18 cellular contexts compared by ENCODE assay signal in the genomic region with DNA sequence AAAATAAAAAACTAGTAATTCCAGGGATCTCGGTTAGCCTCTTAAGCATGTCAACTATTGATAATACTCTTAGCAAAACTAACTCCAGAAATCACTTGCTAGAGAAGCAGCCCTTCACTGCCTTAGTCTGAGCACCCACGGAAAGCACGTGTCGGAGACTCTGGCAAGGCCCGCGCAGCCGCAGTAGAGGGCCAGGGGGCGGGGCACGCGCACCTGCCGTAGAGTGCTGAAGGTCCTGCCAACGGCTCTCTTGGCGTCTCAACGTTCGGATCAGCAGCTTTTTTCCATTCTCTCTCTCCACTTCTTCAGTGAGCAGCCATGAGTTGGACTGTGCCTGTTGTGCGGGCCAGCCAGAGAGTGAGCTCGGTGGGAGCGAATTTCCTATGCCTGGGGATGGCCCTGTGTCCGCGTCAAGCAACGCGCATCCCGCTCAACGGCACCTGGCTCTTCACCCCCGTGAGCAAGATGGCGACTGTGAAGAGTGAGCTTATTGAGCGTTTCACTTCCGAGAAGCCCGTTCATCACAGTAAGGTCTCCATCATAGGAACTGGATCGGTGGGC. TPM values are rescaled to one million over a fixed set of nuclear protein-coding genes. Genes with fewer than 3 reads are reported as not detected.
DNase-seq lines count a peak whose midpoint lies in the region; ATAC-seq and TF ChIP-seq lines count a peak whose summit lies in the region.
"Had no signal": no experiment of that assay in that cellular context is flagged by ENCODE, and none has a peak within 500 bp of the region (broad histone marks: within the 10 kb centered on the region; RNA-seq: fewer than 3 reads in every experiment).

A gene (plus strand): TSS at position 221 of the 561 bp plus-strand sequence. CDS start 98 bp downstream, at position 319.

- no peak within 1 kb of the TSS for H3K56ac ChIP-seq in IMR-90 (ENCODE audit: extremely low read depth, insufficient read depth, low read length)

- H3K4me3 Mint-ChIP-seq in Calu3 (ENCODE audit: low read depth, unreplicated experiment) (no peak within 1 kb of the TSS), activated B cell treated with CpG ODN at 0.5 μM for 24 hours (no peak within 1 kb of the TSS)
- no peak within 1 kb of the TSS for H3K4me3 Mint-ChIP-seq in activated T-cell treated with anti-CD3 and anti-CD28 coated beads, Interleukin-2, amount 50 U/mL, for 24 hours
- H3K4me3 Mint-ChIP-seq: CD4-positive, alpha-beta T cell; HFFc6 had no signal

- WGBS in IMR-90 (ENCODE audit: extremely low coverage in 2 of 2, insufficient read length in 1 of 2), 2 experiments: 98% methylated on average over 7 of the region's 30 CpGs; no CpG with 5 or more reads in 1 of the 2 experiments
- no CpG with 5 or more reads among the region's 30 CpGs for WGBS in neuronal stem cell (ENCODE audit: extremely low coverage in 2 of 2, insufficient read length in 2 of 2, insufficient replicate concordance in 1 of 2), 2 donors
- 94 to 96% (median 94%) methylated on average over 30 of the region's 30 CpGs for WGBS in ovary, 3 donors

- H2BK20ac ChIP-seq in IMR-90 (ENCODE audit: low read depth, low read length): no peak within 1 kb of the TSS

- H2BK15ac ChIP-seq in IMR-90 (ENCODE audit: low read depth, low read length): no peak within 1 kb of the TSS
- H2BK15ac ChIP-seq in neuronal stem cell (ENCODE audit: low read length): no peak within 1 kb of the TSS

- no peak within 1 kb of the TSS for H4K5ac ChIP-seq in IMR-90 (ENCODE audit: low read depth, low read length)

- H2BK120ac ChIP-seq in IMR-90 (ENCODE audit: low read depth, low read length) (no peak within 1 kb of the TSS), neuronal stem cell (ENCODE audit: low read depth, low read length) (no peak within 1 kb of the TSS)

- H3K27me3 ChIP-seq in IMR-90 (ENCODE audit: control insufficient read depth, insufficient read depth, low read length) (no peaks in the 10 kb centered on the region), neuronal stem cell (ENCODE audit: control insufficient read depth in 3 of 3, insufficient read depth in 3 of 3, low read depth in 1 of 3, low read length in 3 of 3) (no peaks in the 10 kb centered on the region), ovary (no peaks in the 10 kb centered on the region)
- H3K27me3 ChIP-seq: BLaER1 treated with 17β-estradiol and CSF1 and Interleukin-3, amounts not matched to agents 10 nM and 100 nM had no signal

- H3K4ac ChIP-seq in IMR-90 (ENCODE audit: low read depth, low read length): no peak within 1 kb of the TSS
- no peak within 1 kb of the TSS for H3K4ac ChIP-seq in neuronal stem cell (ENCODE audit: low read length)

- no peak within 1 kb of the TSS for H3K9ac ChIP-seq in IMR-90 (ENCODE audit: low read depth, low read length)
- H3K9ac ChIP-seq in neuronal stem cell (ENCODE audit: low read depth, low read length, poor library complexity): no peak within 1 kb of the TSS
- H3K9ac ChIP-seq: BLaER1 treated with 17β-estradiol and CSF1 and Interleukin-3, amounts not matched to agents 10 nM and 100 nM had no signal

- no peaks in the 10 kb centered on the region for H4K20me1 ChIP-seq in IMR-90 (ENCODE audit: insufficient read depth, low read length)
- H4K20me1 ChIP-seq: BLaER1 treated with 17β-estradiol and CSF1 and Interleukin-3, amounts not matched to agents 10 nM and 100 nM had no signal

- no peak within 1 kb of the TSS for H4K91ac ChIP-seq in IMR-90 (ENCODE audit: insufficient read depth, low read depth, low read length)
- H4K91ac ChIP-seq in neuronal stem cell (ENCODE audit: low read depth, low read length, poor library complexity): no peak within 1 kb of the TSS

- CTCF ChIA-PET in Calu3 (lab: Charles Lee): no interaction called here
- CTCF ChIA-PET in IMR-90 (lab: Yijun Ruan, JAX): no interaction called here
- CTCF ChIA-PET in activated B cell treated with CpG ODN at 0.5 μM for 24 hours (lab: Charles Lee): no interaction called here

- no peak within 1 kb of the TSS for H2BK12ac ChIP-seq in neuronal stem cell (ENCODE audit: low read length)

- H3K23ac ChIP-seq in IMR-90 (ENCODE audit: low read depth, low read length) (no peak within 1 kb of the TSS), neuronal stem cell (ENCODE audit: low read depth, low read length, poor library complexity) (peak within 1 kb of the TSS; percentile 69)

- peak within 1 kb of the TSS; percentile 28 for H3K27ac Mint-ChIP-seq in Calu3 (ENCODE audit: unreplicated experiment)
- peak within 1 kb of the TSS; percentile 3 for H3K27ac Mint-ChIP-seq in activated B cell treated with CpG ODN at 0.5 μM for 24 hours
- H3K27ac Mint-ChIP-seq in activated T-cell treated with anti-CD3 and anti-CD28 coated beads, Interleukin-2, amount 50 U/mL, for 24 hours: no peak within 1 kb of the TSS
- H3K27ac Mint-ChIP-seq: CD4-positive, alpha-beta T cell; HFFc6 had no signal

- TF ChIP-seq EP300 in ovary (IDR thresholded peaks at IDR 0.05): no peak

- H3K14ac ChIP-seq in IMR-90 (replicated peaks; ENCODE audit: low read depth, low read length): no peak within 1 kb of the TSS
- no peak within 1 kb of the TSS for H3K14ac ChIP-seq in neuronal stem cell (ENCODE audit: low read length)

- no peak within 1 kb of the TSS for H3K27ac ChIP-seq in IMR-90 (ENCODE audit: insufficient read depth, low read length)
- no peak within 1 kb of the TSS for H3K27ac ChIP-seq in neuronal stem cell (replicated peaks; ENCODE audit: low read length)
- H3K27ac ChIP-seq in ovary: no peak within 1 kb of the TSS

- intact Hi-C loops in Calu3 (cut with micrococcal nuclease; ENCODE audit: unreplicated experiment): no loop called here
- intact Hi-C loops in IMR-90 (cut with micrococcal nuclease): no loop called here
- intact Hi-C loops in activated B cell treated with CpG ODN at 0.5 μM for 24 hours (cut with micrococcal nuclease): no loop called here
- intact Hi-C loops in ovary (cut with DNase I): loop anchor here in 1 of 4 donors (5.0 kb wide), 1 partner anchor 1531 kb away; no protein-coding TSS in a partner anchor

- H3K4me1 Mint-ChIP-seq in Calu3 (ENCODE audit: low read depth, unreplicated experiment) (no peaks in the 10 kb centered on the region), activated B cell treated with CpG ODN at 0.5 μM for 24 hours (peaks cover 5% of the 10 kb centered on the region)
- H3K4me1 Mint-ChIP-seq in activated T-cell treated with anti-CD3 and anti-CD28 coated beads, Interleukin-2, amount 50 U/mL, for 24 hours (ENCODE audit: low read depth): no peaks in the 10 kb centered on the region

- peaks cover 6% of the 10 kb centered on the region; the same call in 1 of the 2 replicates for H3K9me1 ChIP-seq in IMR-90 (ENCODE audit: insufficient read depth, low read length)

- no peak for TF ChIP-seq RAD21 in IMR-90 (IDR thresholded peaks at IDR 0.05; ENCODE audit: low read length)

- H3K18ac ChIP-seq in IMR-90 (ENCODE audit: low read depth, low read length): no peak within 1 kb of the TSS
- H3K18ac ChIP-seq in neuronal stem cell (ENCODE audit: low read length): no peak within 1 kb of the TSS

- H2BK5ac ChIP-seq in IMR-90 (ENCODE audit: low read depth, low read length, poor library complexity, severe bottlenecking) (no peak within 1 kb of the TSS), neuronal stem cell (ENCODE audit: low read length) (no peak within 1 kb of the TSS)

- TF ChIP-seq POLR2A in IMR-90 (IDR thresholded peaks at IDR 0.05; ENCODE audit: low read depth, low read length) (no peak), ovary (IDR thresholded peaks at IDR 0.05) (no peak)

- BruUV-seq in Calu3 (replicated peaks; lab: Mats Ljungman, UMichigan) (no TSS peak), IMR-90 (replicated peaks; lab: Mats Ljungman, UMichigan) (no TSS peak)

- H3K9me3 ChIP-seq in IMR-90 (ENCODE audit: control insufficient read depth, insufficient read depth, low read length) (no peaks in the 10 kb centered on the region), neuronal stem cell (replicated peaks in 1 of 2; ENCODE audit: control insufficient read depth in 2 of 2, insufficient read depth in 1 of 2, low read depth in 1 of 2, low read length in 2 of 2) (no peaks in the 10 kb centered on the region), ovary (no peaks in the 10 kb centered on the region)

- dilution Hi-C loops in IMR-90 (cut with HindIII; ENCODE audit: low sequenced_read_pairs, unreplicated experiment): no loop called here

- H3K9me3 Mint-ChIP-seq in Calu3 (ENCODE audit: low read depth, unreplicated experiment): no peaks in the 10 kb centered on the region
- no peaks in the 10 kb centered on the region for H3K9me3 Mint-ChIP-seq in activated B cell treated with CpG ODN at 0.5 μM for 24 hours
- H3K9me3 Mint-ChIP-seq in activated T-cell treated with anti-CD3 and anti-CD28 coated beads, Interleukin-2, amount 50 U/mL, for 24 hours: no peaks in the 10 kb centered on the region
- H3K9me3 Mint-ChIP-seq: CD4-positive, alpha-beta T cell; HFFc6 had no signal

- H3K79me1 ChIP-seq in IMR-90 (ENCODE audit: low read depth in 1 of 2, low read length in 2 of 2): peaks cover 0 to 7% of the 10 kb centered on the region in 2 experiments; a peak in 1 of 4 replicates
- H3K79me1 ChIP-seq in neuronal stem cell (ENCODE audit: low read depth, low read length): no peaks in the 10 kb centered on the region

- H2AFZ ChIP-seq in IMR-90 (replicated peaks; ENCODE audit: low read length, poor library complexity) (no peak within 1 kb of the TSS), neuronal stem cell (ENCODE audit: low read length) (no peak within 1 kb of the TSS)

- H3K36me3 ChIP-seq in IMR-90 (ENCODE audit: control insufficient read depth, insufficient read depth, low read length) (peaks cover 33% of the 10 kb centered on the region), neuronal stem cell (replicated peaks in 1 of 2; ENCODE audit: control insufficient read depth in 2 of 2, insufficient read depth in 2 of 2, low read length in 2 of 2) (peaks cover 2 to 64% of the 10 kb centered on the region in 2 donors), ovary (no peaks in the 10 kb centered on the region)

- no peak for ATAC-seq in IMR-90 (ENCODE audit: low read depth)
- ATAC-seq in activated B cell treated with CpG ODN at 0.5 μM for 24 hours (ENCODE audit: low read depth): no peak

- H2AK5ac ChIP-seq in IMR-90 (ENCODE audit: low read depth, low read length) (no peak within 1 kb of the TSS), neuronal stem cell (ENCODE audit: low read depth, low read length) (no peak within 1 kb of the TSS)

- H2AK9ac ChIP-seq in IMR-90 (replicated peaks; ENCODE audit: low read depth, low read length, poor library complexity): peak within 1 kb of the TSS; percentile 29

- no peak for DNase-seq in Calu3
- no peak for DNase-seq in IMR-90
- DNase-seq in activated B cell treated with CpG ODN at 0.5 μM for 24 hours: no peak
- DNase-seq in neuronal stem cell (ENCODE audit: low spot score): no peak
- no peak for DNase-seq in activated T-cell treated with anti-CD3 and anti-CD28 coated beads, Interleukin-2, amount 50 U/mL, for 24 hours
- no peak for DNase-seq in cerebellar cortex (ENCODE audit: low spot score)
- DNase-seq in ovary: no peak
- no peak for DNase-seq in GF-D8 (lab: John Stamatoyannopoulos, UW)
- DNase-seq: ACHN; CD4-positive, alpha-beta T cell; DMS79; HCEC 1CT; HFFc6 had no signal

- H3K4me1 ChIP-seq in IMR-90 (ENCODE audit: control insufficient read depth, insufficient read depth, low read length) (no peaks in the 10 kb centered on the region), neuronal stem cell (ENCODE audit: control insufficient read depth in 2 of 2, insufficient read depth in 1 of 2, low read depth in 1 of 2, low read length in 2 of 2) (peaks cover 0 to 1% of the 10 kb centered on the region in 2 donors), ovary (ENCODE audit: insufficient read depth) (no peaks in the 10 kb centered on the region)

- H3K4me3 ChIP-seq in IMR-90 (ENCODE audit: insufficient read depth, low read depth, low read length): no peak within 1 kb of the TSS
- H3K4me3 ChIP-seq in neuronal stem cell (ENCODE audit: low read length in 2 of 2): no peak within 1 kb of the TSS
- H3K4me3 ChIP-seq in ovary: no peak within 1 kb of the TSS
- H3K4me3 ChIP-seq: BLaER1 treated with 17β-estradiol and CSF1 and Interleukin-3, amounts not matched to agents 10 nM and 100 nM had no signal

- POLR2A ChIA-PET in IMR-90 (lab: Charles Lee; ENCODE audit: unreplicated experiment) (no interaction called here), activated B cell treated with CpG ODN at 0.5 μM for 24 hours (lab: Charles Lee) (no interaction called here)

- H3K27me3 Mint-ChIP-seq in Calu3 (ENCODE audit: unreplicated experiment) (no peaks in the 10 kb centered on the region), activated B cell treated with CpG ODN at 0.5 μM for 24 hours (no peaks in the 10 kb centered on the region)
- H3K27me3 Mint-ChIP-seq in activated T-cell treated with anti-CD3 and anti-CD28 coated beads, Interleukin-2, amount 50 U/mL, for 24 hours: peaks cover 3% of the 10 kb centered on the region

- TF ChIP-seq CTCF in Calu3 (IDR thresholded peaks at IDR 0.05; ENCODE audit: unreplicated experiment): no peak
- no peak for TF ChIP-seq CTCF in IMR-90 (conservative IDR thresholded peaks at IDR 0.05; ENCODE audit: low read depth, low read length)
- no peak for TF ChIP-seq CTCF in activated B cell treated with CpG ODN at 0.5 μM for 24 hours (IDR thresholded peaks at IDR 0.05)
- TF ChIP-seq CTCF in ovary (IDR thresholded peaks at IDR 0.05): no peak

- peaks cover 85% of the 10 kb centered on the region for H3K36me3 Mint-ChIP-seq in Calu3 (ENCODE audit: insufficient read depth, unreplicated experiment)
- peaks cover 84% of the 10 kb centered on the region for H3K36me3 Mint-ChIP-seq in activated B cell treated with CpG ODN at 0.5 μM for 24 hours (ENCODE audit: low read depth)
- no peaks in the 10 kb centered on the region for H3K36me3 Mint-ChIP-seq in activated T-cell treated with anti-CD3 and anti-CD28 coated beads, Interleukin-2, amount 50 U/mL, for 24 hours (ENCODE audit: low read depth)

- H3K4me2 ChIP-seq in IMR-90 (ENCODE audit: low read depth, low read length) (no peak within 1 kb of the TSS), neuronal stem cell (ENCODE audit: insufficient read depth, low read length, poor library complexity, severe bottlenecking) (no peak within 1 kb of the TSS)

- in situ Hi-C loops in IMR-90 (cut with MboI; ENCODE audit: low sequenced_read_pairs): no loop called here

- H4K8ac ChIP-seq in IMR-90 (ENCODE audit: low read depth in 2 of 2, low read length in 2 of 2) (no peak within 1 kb of the TSS), neuronal stem cell (ENCODE audit: low read depth, low read length) (no peak within 1 kb of the TSS)

RNA-seq across cellular contexts. Expression of the gene that starts here (rescaled TPM):
- not detected in 2 replicates for total RNA-seq in Calu3 (2022)
- total RNA-seq in IMR-90 (2012; rRNA removed): not detected in 2 replicates
- polyA plus RNA-seq in IMR-90 (2012; rRNA removed): not detected in 2 replicates
- polyA plus RNA-seq in IMR-90 (2012; cell fraction: cytosol; rRNA removed): not detected in 2 replicates
- polyA plus RNA-seq in IMR-90 (2012; cell fraction: nucleus; rRNA removed; ENCODE audit: low replicate concordance): not detected in 2 replicates
- not detected in 2 replicates for total RNA-seq in activated B cell treated with CpG ODN at 0.5 μM for 24 hours
- 0.07 TPM for polyA plus RNA-seq in neuronal stem cell (2013, experiment 1 of 2)
- polyA plus RNA-seq in neuronal stem cell (2013, experiment 2 of 2): 0.11 TPM
- total RNA-seq in ovary: not detected
- polyA plus RNA-seq in ovary: not detected
- total RNA-seq: A172; CD4-positive, alpha-beta T cell; G401; H4; HFFc6; HT1080 had no signal
